ENCODE assay signal across 9 cellular contexts in the genomic region with DNA sequence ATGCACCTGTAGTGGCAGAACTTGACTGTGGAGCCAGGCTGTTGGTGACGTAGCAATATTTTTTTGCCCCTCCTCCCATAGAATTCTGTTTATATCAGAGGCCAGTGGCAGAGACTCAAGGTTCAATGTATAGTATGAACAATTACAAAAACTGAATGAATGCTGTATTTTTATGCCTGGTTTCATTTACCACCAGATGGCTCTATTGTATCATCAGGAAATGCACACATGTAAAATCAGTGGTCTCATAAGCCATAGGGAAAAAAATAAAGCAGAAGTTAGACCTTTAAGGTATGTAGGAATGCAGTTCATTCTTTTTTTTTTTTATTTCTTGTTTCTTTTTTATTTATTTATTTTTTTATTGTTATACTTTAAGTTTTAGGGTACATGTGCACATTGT. TPM values are rescaled to one million over a fixed set of nuclear protein-coding genes. Genes with fewer than 3 reads are reported as not detected.
DNase-seq lines count a peak whose midpoint lies in the region; ATAC-seq and TF ChIP-seq lines count a peak whose summit lies in the region.
"Had no signal": no experiment of that assay in that cellular context is flagged by ENCODE, and none has a peak within 500 bp of the region (broad histone marks: within the 10 kb centered on the region; RNA-seq: fewer than 3 reads in every experiment).

No MANE protein-coding gene starts in this region.

- peaks cover 6% of the 10 kb centered on the region for H3K4me1 ChIP-seq in OCI-LY1 (ENCODE audit: insufficient read depth, low read length, severe bottlenecking)
- H3K4me1 ChIP-seq in esophagus muscularis mucosa, result no peaks in the 10 kb centered on the region
- no peaks in the 10 kb centered on the region for H3K4me1 ChIP-seq in stomach

- H3K27me3 ChIP-seq in OCI-LY1 (ENCODE audit: insufficient read depth, low read length) (no peaks in the 10 kb centered on the region), esophagus muscularis mucosa (no peaks in the 10 kb centered on the region), stomach (no peaks in the 10 kb centered on the region)

- TF ChIP-seq POLR2A in esophagus muscularis mucosa (IDR thresholded peaks at IDR 0.05; ENCODE audit: low read depth) (no peak), stomach (IDR thresholded peaks at IDR 0.05) (no peak)

- no peaks in the 10 kb centered on the region for H4K20me1 ChIP-seq in OCI-LY1 (ENCODE audit: insufficient read depth, low read length)

- no peak overlapping the region for H3K9ac ChIP-seq in OCI-LY1 (ENCODE audit: low read length)

- intact Hi-C loops in esophagus muscularis mucosa (cut with DNase I) (no loop called here), stomach (cut with DNase I; ENCODE audit: low total_unique reads) (loop anchor here (10.0 kb wide), 1 partner anchor 458 kb away; no protein-coding TSS in a partner anchor)

- no peak overlapping the region for H2AFZ ChIP-seq in OCI-LY1 (ENCODE audit: low read length)

- H3K4me3 ChIP-seq in OCI-LY1 (ENCODE audit: low read depth, low read length, poor library complexity, severe bottlenecking) (no peak overlapping the region), esophagus muscularis mucosa (no peak overlapping the region), stomach (no peak overlapping the region)

- H3K27ac ChIP-seq in OCI-LY1 (ENCODE audit: low read depth, low read length, poor library complexity, severe bottlenecking) (no peak overlapping the region), esophagus muscularis mucosa (replicated peaks in 1 of 4) (no peak overlapping the region), stomach (no peak overlapping the region)

- no peaks in the 10 kb centered on the region for H3K79me2 ChIP-seq in OCI-LY1 (ENCODE audit: insufficient read depth, low read length)

- TF ChIP-seq EP300 in esophagus muscularis mucosa (IDR thresholded peaks at IDR 0.05), result no peak
- TF ChIP-seq EP300 in stomach (IDR thresholded peaks at IDR 0.05), result no peak

- TF ChIP-seq CTCF in OCI-LY1 (IDR thresholded peaks at IDR 0.05; ENCODE audit: low read length) (peak; percentile 57), esophagus muscularis mucosa (IDR thresholded peaks at IDR 0.05) (peak; percentile 38 to 59 (median 57)), stomach (IDR thresholded peaks at IDR 0.05) (peak in 4 of 7 experiments; percentile 14 to 37 (median 22))

- DNase-seq in NCI-H748 (lab: John Stamatoyannopoulos, UW; ENCODE audit: unreplicated experiment) (peak; percentile 16), NCI-H748 treated with DMSO at 0.1 percent for 48 hours (lab: John Stamatoyannopoulos, UW) (no peak), esophagus muscularis mucosa (ENCODE audit: extremely low spot score) (no peak), stomach (no peak)
- DNase-seq in activated CD4-positive, alpha-beta T cell treated with anti-CD3 and anti-CD28 coated beads for 1 hour, result no peak
- DNase-seq: CD4-positive, alpha-beta T cell had no signal

- no peaks in the 10 kb centered on the region for H3K36me3 ChIP-seq in OCI-LY1 (ENCODE audit: insufficient read depth, low read length)
- H3K36me3 ChIP-seq in esophagus muscularis mucosa, result no peaks in the 10 kb centered on the region
- H3K36me3 ChIP-seq in stomach, result no peaks in the 10 kb centered on the region

- no peaks in the 10 kb centered on the region for H3K9me2 ChIP-seq in OCI-LY1 (ENCODE audit: low read depth, low read length)

- WGBS in esophagus muscularis mucosa, result 73% methylated on average over 1 of the region's 1 CpG
- 54 to 71% (median 67%) methylated on average over 1 of the region's 1 CpG for WGBS in stomach, 5 donors

- no peak overlapping the region for H3K4me2 ChIP-seq in OCI-LY1 (ENCODE audit: low read length)

- no peaks in the 10 kb centered on the region for H3F3A ChIP-seq in OCI-LY1 (ENCODE audit: insufficient read depth, low read length)

- ATAC-seq in HG03108 (IDR thresholded peaks at IDR 0.05; ENCODE audit: unreplicated experiment) (no peak), HG03520 (IDR thresholded peaks at IDR 0.05; ENCODE audit: unreplicated experiment) (no peak)

- no peaks in the 10 kb centered on the region for H3K9me3 ChIP-seq in OCI-LY1 (ENCODE audit: low read length)
- H3K9me3 ChIP-seq in esophagus muscularis mucosa, result no peaks in the 10 kb centered on the region
- H3K9me3 ChIP-seq in stomach, result no peaks in the 10 kb centered on the region

RNA-seq across cellular contexts. Expression of a gene that starts 43.6 kb away (rescaled TPM):
- total RNA-seq in esophagus muscularis mucosa (1 to 10 TPM in 3 of 4 donors, under 1 TPM in 1; 0.33 to 1.7 (median 1.1) TPM), stomach (1 to 10 TPM in 1 of 5 donors, not detected in 4; 2.2 TPM)
- under 1 TPM in 1 of 3 donors, not detected in 2; 0.10 TPM for polyA plus RNA-seq in stomach
- total RNA-seq: CD4-positive, alpha-beta T cell had no signal
